In genomic region chr13:28657784-28658538, GRCh38 we compare ENCODE assay signal across 8 cellular contexts. TPM values are rescaled to one million over a fixed set of nuclear protein-coding genes. Genes with fewer than 3 reads are reported as not detected.
DNase-seq lines count a peak whose midpoint lies in the region; FAIRE-seq and TF ChIP-seq lines count a peak whose summit lies in the region.

No MANE protein-coding gene starts in this region.

- H3K27me3 Mint-ChIP-seq in progenitor cell of endocrine pancreas: no peaks in the 10 kb centered on the region

- peaks cover 15% of the 10 kb centered on the region for H3K4me1 Mint-ChIP-seq in progenitor cell of endocrine pancreas (ENCODE audit: low read depth)

- DNase-seq in HL-60 (ENCODE audit: low read depth in 1 of 2, low spot score in 1 of 2): peak; percentile 35 to 38
- peak; percentile 41 for DNase-seq in germinal center (ENCODE audit: low spot score)
- no peak for DNase-seq in progenitor cell of endocrine pancreas (ENCODE audit: low spot score, unreplicated experiment)
- DNase-seq in urothelium cell line (ENCODE audit: low spot score): no peak
- no peak for DNase-seq in AG08396 (ENCODE audit: low spot score)
- no peak for DNase-seq in NCI-H524 treated with DMSO at 0.1 percent for 48 hours (lab: John Stamatoyannopoulos, UW)

- H4K20me1 ChIP-seq in BLaER1: peaks cover 40% of the 10 kb centered on the region

- H3K9me3 ChIP-seq in BLaER1: no peaks in the 10 kb centered on the region

- H3K4me1 ChIP-seq in BLaER1: peaks cover 59% of the 10 kb centered on the region

- H3K36me3 Mint-ChIP-seq in progenitor cell of endocrine pancreas (ENCODE audit: insufficient read depth): peaks cover 3% of the 10 kb centered on the region

- no peaks in the 10 kb centered on the region for H3K9me3 Mint-ChIP-seq in progenitor cell of endocrine pancreas (ENCODE audit: low read depth)

- peak overlapping the region; percentile 96 for H3K27ac Mint-ChIP-seq in progenitor cell of endocrine pancreas

- peak overlapping the region; percentile 97 for H3K27ac ChIP-seq in BLaER1
- peak overlapping the region; percentile 74 for H3K27ac ChIP-seq in HL-60 (replicated peaks)

- H3K9ac ChIP-seq in BLaER1: peak overlapping the region; percentile 95

- no peak for FAIRE-seq in urothelium cell line (lab: Jason Lieb, UNC)

- H3K36me3 ChIP-seq in BLaER1: peaks cover 20% of the 10 kb centered on the region

- TF ChIP-seq CTCF in HL-60 (IDR thresholded peaks at IDR 0.05; ENCODE audit: insufficient read depth, low read length) (no peak), WI38 (IDR thresholded peaks at IDR 0.05; ENCODE audit: low read depth, low read length) (no peak; the same call in 1 of the 2 replicates), progenitor cell of endocrine pancreas (IDR thresholded peaks at IDR 0.05; ENCODE audit: unreplicated experiment) (no peak)

- peak overlapping the region; percentile 81 for H3K4me2 ChIP-seq in BLaER1

- H3K4me3 Mint-ChIP-seq in progenitor cell of endocrine pancreas (ENCODE audit: low read depth): peak overlapping the region; percentile 97

- H3K4me3 ChIP-seq in BLaER1: peak overlapping the region; percentile 93
- peak overlapping the region; percentile 80 for H3K4me3 ChIP-seq in HL-60 (replicated peaks; ENCODE audit: insufficient read depth, low read length)
- peak overlapping the region; percentile 96 for H3K4me3 ChIP-seq in WI38 (ENCODE audit: low read depth, low read length)

- H3K27me3 ChIP-seq in BLaER1 (no peaks in the 10 kb centered on the region), HL-60 (ENCODE audit: insufficient read depth, poor library complexity, severe bottlenecking) (no peaks in the 10 kb centered on the region)

RNA-seq across cellular contexts. Expression of gene POMP, which starts 1.0 kb away (rescaled TPM):
- total RNA-seq in progenitor cell of endocrine pancreas: 58.9 and 60.9 TPM in 2 replicates

Comparison
In these comparisons a context has a peak if more than half of its experiments do, and no peak if none do; other contexts are left out.
1. DNase-seq: peak in HL-60 (2 of 2) and germinal center (single experiment); none in progenitor cell of endocrine pancreas (single experiment), urothelium cell line (single experiment), AG08396 (single experiment) and NCI-H524 treated with DMSO at 0.1 percent for 48 hours (single experiment).
2. Peak in every context shown above with its lines, with median percentiles within 50 percentile points of each other: H3K4me3 ChIP-seq.